Comparison of ENCODE assay signal across 1 cellular context in the genomic region with DNA sequence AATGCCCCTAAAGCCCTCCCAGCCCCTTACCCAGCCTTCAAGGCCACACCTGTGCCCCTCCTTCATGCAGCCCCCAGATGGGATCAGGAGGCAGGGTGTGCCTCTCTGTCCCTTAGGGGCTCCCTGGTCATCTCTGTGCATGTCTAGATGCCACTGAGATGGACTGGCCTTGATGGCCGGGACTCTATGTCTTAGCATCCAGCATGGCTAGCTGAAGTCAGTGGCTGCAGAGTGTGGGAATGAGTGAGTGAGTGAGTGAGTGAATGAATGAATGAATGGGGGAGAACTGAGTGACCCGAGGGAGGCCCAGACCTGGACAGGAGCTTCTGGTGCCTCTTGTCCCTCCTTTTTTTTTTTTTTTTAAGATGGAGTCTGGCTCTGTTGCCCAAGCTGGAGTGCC.
TF ChIP-seq lines count a peak whose summit lies in the region.

No MANE protein-coding gene starts in this region.

TF ChIP-seq in K562, 482 proteins besides CTCF, POLR2A, EP300 and RAD21:
- 0 out of 2 replicates have a peak, but pooled peaks have one; percentile 32 for TF ChIP-seq ZNF24 (IDR thresholded peaks at IDR 0.05)
